Comparison of ENCODE assay signal across 18 cellular contexts in genomic region chr11:3074912-3075589, GRCh38. TPM values are rescaled to one million over a fixed set of nuclear protein-coding genes. Genes with fewer than 3 reads are reported as not detected.
DNase-seq lines count a peak whose midpoint lies in the region; ATAC-seq, FAIRE-seq and TF ChIP-seq lines count a peak whose summit lies in the region.
"Had no signal": no experiment of that assay in that cellular context is flagged by ENCODE, and none has a peak within 500 bp of the region (broad histone marks: within the 10 kb centered on the region; RNA-seq: fewer than 3 reads in every experiment).

No MANE protein-coding gene starts in this region.

- no peak overlapping the region for H2BK15ac ChIP-seq in H1 (ENCODE audit: low read length)

- no peak overlapping the region for H3K23ac ChIP-seq in H1 (ENCODE audit: insufficient read length)

- H3K27me3 Mint-ChIP-seq in endothelial cell (ENCODE audit: unreplicated experiment) = peaks cover 1% of the 10 kb centered on the region

- H3K14ac ChIP-seq in H1 (ENCODE audit: insufficient read length) = no peak overlapping the region

- no peak overlapping the region for H3K4ac ChIP-seq in H1 (replicated peaks; ENCODE audit: insufficient read length, low read depth, low read length)

- H4K8ac ChIP-seq in H1 (ENCODE audit: extremely low read depth, insufficient read depth, low read length) = no peak overlapping the region

- no peak overlapping the region for H2BK5ac ChIP-seq in H1 (ENCODE audit: low read depth, low read length)

- no peaks in the 10 kb centered on the region for H3K36me3 ChIP-seq in H1 (ENCODE audit: control insufficient read depth in 2 of 4, insufficient read depth in 4 of 4, low read length in 3 of 4)
- H3K36me3 ChIP-seq: prostate gland, SJCRH30, suprapubic skin had no signal

- H3K4me3 ChIP-seq in H1 (ENCODE audit: extremely low read depth in 1 of 4, insufficient read depth in 2 of 4, low read depth in 3 of 4, low read length in 4 of 4) = no peak overlapping the region
- H3K4me3 ChIP-seq: GM23248, lung, prostate gland, SJCRH30, suprapubic skin had no signal

- CTCF ChIA-PET in H1 (lab: Charles Lee; ENCODE audit: partially characterized antibody) = interaction anchor here (0.6 to 6.3 kb wide), 6 partner anchors 15 to 265 kb away, joined by 3 to 50 read pairs (median 4); no protein-coding TSS in a partner anchor

- H3K4me3 Mint-ChIP-seq in stimulated activated effector memory CD8-positive, alpha-beta T cell treated with anti-CD3 and anti-CD28 coated beads, Interleukin-12 subunit alpha, Interleukin-12 subunit beta, amount 100 ng/mL, for 72 hours = no peak overlapping the region
- no peak overlapping the region for H3K4me3 Mint-ChIP-seq in endothelial cell (ENCODE audit: unreplicated experiment)
- H3K4me3 Mint-ChIP-seq: activated CD4-positive, alpha-beta T cell treated with anti-CD3 and anti-CD28 coated beads, Interleukin-2, amount 10 ng/mL, durations not matched to agents 24 days and 14 days; naive thymus-derived CD8-positive, alpha-beta T cell had no signal

- no peak for TF ChIP-seq RAD21 in H1 (IDR thresholded peaks at IDR 0.05 in 1 of 2, conservative IDR thresholded peaks at IDR 0.05 in 1 of 2; ENCODE audit: low read depth in 2 of 2, low read length in 2 of 2)

- no peaks in the 10 kb centered on the region for H3K36me3 Mint-ChIP-seq in stimulated activated effector memory CD8-positive, alpha-beta T cell treated with anti-CD3 and anti-CD28 coated beads, Interleukin-12 subunit alpha, Interleukin-12 subunit beta, amount 100 ng/mL, for 72 hours
- H3K36me3 Mint-ChIP-seq in endothelial cell (ENCODE audit: low read depth, unreplicated experiment) = no peaks in the 10 kb centered on the region
- H3K36me3 Mint-ChIP-seq: naive thymus-derived CD8-positive, alpha-beta T cell had no signal

- no peak overlapping the region for H2AK5ac ChIP-seq in H1 (ENCODE audit: low read depth, low read length)

- H4K5ac ChIP-seq in H1 (ENCODE audit: insufficient read length, low read depth, low read length) = no peak overlapping the region

- no peaks in the 10 kb centered on the region for H3K27me3 ChIP-seq in H1 (replicated peaks in 1 of 4; ENCODE audit: control insufficient read depth in 3 of 4, extremely low read depth in 1 of 4, insufficient read depth in 3 of 4, low read length in 3 of 4)
- H3K27me3 ChIP-seq: SJCRH30, suprapubic skin had no signal

- H3K18ac ChIP-seq in H1 (ENCODE audit: extremely low read depth, low read length) = no peak overlapping the region

- FAIRE-seq in H1 (lab: Jason Lieb, UNC) = no peak

- no peaks in the 10 kb centered on the region for H3K79me1 ChIP-seq in H1 (ENCODE audit: low read depth, low read length)

- no peak for TF ChIP-seq CTCF in H1 (IDR thresholded peaks at IDR 0.05; ENCODE audit: control extremely low read depth in 1 of 3, insufficient read depth in 1 of 3, low read depth in 1 of 3, low read length in 3 of 3)
- TF ChIP-seq CTCF in endothelial cell (IDR thresholded peaks at IDR 0.05; ENCODE audit: unreplicated experiment) = no peak

- H3K23me2 ChIP-seq in H1 (ENCODE audit: low read depth, low read length) = no peaks in the 10 kb centered on the region

- no peaks in the 10 kb centered on the region for H3K9me3 ChIP-seq in H1 (ENCODE audit: insufficient read depth in 2 of 2, low read depth in 1 of 2, low read length in 1 of 2)
- H3K9me3 ChIP-seq: prostate gland, SJCRH30, suprapubic skin had no signal

- H3K9me3 Mint-ChIP-seq in stimulated activated effector memory CD8-positive, alpha-beta T cell treated with anti-CD3 and anti-CD28 coated beads, Interleukin-12 subunit alpha, Interleukin-12 subunit beta, amount 100 ng/mL, for 72 hours = no peaks in the 10 kb centered on the region
- H3K9me3 Mint-ChIP-seq in endothelial cell (ENCODE audit: unreplicated experiment) = no peaks in the 10 kb centered on the region
- H3K9me3 Mint-ChIP-seq: activated CD4-positive, alpha-beta T cell treated with anti-CD3 and anti-CD28 coated beads, Interleukin-2, amount 10 ng/mL, durations not matched to agents 24 days and 14 days; naive thymus-derived CD8-positive, alpha-beta T cell had no signal

- no peak overlapping the region for H3K9ac ChIP-seq in H1 (replicated peaks in 1 of 4; ENCODE audit: extremely low read depth in 1 of 4, low read depth in 3 of 4, low read length in 3 of 4)
- H3K9ac ChIP-seq: GM23248 had no signal

- ATAC-seq in stimulated activated effector memory CD8-positive, alpha-beta T cell treated with anti-CD3 and anti-CD28 coated beads, Interleukin-12 subunit alpha, Interleukin-12 subunit beta, amount 100 ng/mL, for 72 hours = no peak
- ATAC-seq: naive thymus-derived CD8-positive, alpha-beta T cell had no signal

- DNase-seq in NCI-H1092 treated with DMSO at 0.1 percent for 48 hours (lab: John Stamatoyannopoulos, UW) (peak; percentile 89), NCI-H2107 treated with DMSO at 0.1 percent for 48 hours (lab: John Stamatoyannopoulos, UW; ENCODE audit: unreplicated experiment) (peak; percentile 10), H1 (ENCODE audit: low read depth in 1 of 2, low spot score in 2 of 2) (no peak), endothelial cell (ENCODE audit: low spot score) (no peak), CD1c-positive myeloid dendritic cell (ENCODE audit: extremely low spot score) (no peak)
- DNase-seq in stimulated activated effector memory CD8-positive, alpha-beta T cell treated with anti-CD3 and anti-CD28 coated beads, Interleukin-12 subunit alpha, Interleukin-12 subunit beta, amount 100 ng/mL, for 72 hours (ENCODE audit: low spot score in 2 of 2) = no peak
- no peak for DNase-seq in activated T-cell treated with anti-CD3 and anti-CD28 coated beads, Interleukin-2, amount 50 U/mL, for 1 hour
- DNase-seq: activated CD4-positive, alpha-beta T cell treated with anti-CD3 and anti-CD28 coated beads, Interleukin-2, amount 10 ng/mL, durations not matched to agents 24 days and 14 days; activated T-cell treated with anti-CD3 and anti-CD28 coated beads for 4 hours; GM23248; Karpas-422; naive thymus-derived CD8-positive, alpha-beta T cell; NCI-H1930; SJCRH30; stimulated activated CD4-positive, alpha-beta T cell treated with anti-CD3 and anti-CD28 coated beads, Interleukin-15, amount 100 ng/mL, for 24 hours had no signal

- H3K4me1 ChIP-seq in H1 (replicated peaks in 1 of 4; ENCODE audit: control insufficient read depth in 3 of 4, insufficient read depth in 4 of 4, low read length in 3 of 4) = no peaks in the 10 kb centered on the region
- H3K4me1 ChIP-seq: prostate gland, SJCRH30, suprapubic skin had no signal

- no peak overlapping the region for H3K4me2 ChIP-seq in H1 (ENCODE audit: insufficient read depth in 1 of 2, low read depth in 2 of 2, low read length in 2 of 2)

- TF ChIP-seq POLR2A in H1 (IDR thresholded peaks at IDR 0.05; ENCODE audit: control extremely low read depth in 1 of 2, low read depth in 2 of 2, low read length in 2 of 2) = no peak

- no peaks in the 10 kb centered on the region for H4K20me1 ChIP-seq in H1 (replicated peaks in 1 of 2; ENCODE audit: control insufficient read depth in 1 of 2, insufficient read depth in 2 of 2, low read length in 2 of 2)

- H2BK20ac ChIP-seq in H1 (ENCODE audit: low read length) = no peak overlapping the region

- H2BK12ac ChIP-seq in H1 (ENCODE audit: low read depth, low read length) = 0 out of 2 replicates have a peak overlapping the region, but pooled peaks have one; percentile 50

- H3K27ac Mint-ChIP-seq in stimulated activated effector memory CD8-positive, alpha-beta T cell treated with anti-CD3 and anti-CD28 coated beads, Interleukin-12 subunit alpha, Interleukin-12 subunit beta, amount 100 ng/mL, for 72 hours = peak overlapping the region; percentile 40
- H3K27ac Mint-ChIP-seq in endothelial cell (ENCODE audit: unreplicated experiment) = no peak overlapping the region
- H3K27ac Mint-ChIP-seq: activated CD4-positive, alpha-beta T cell treated with anti-CD3 and anti-CD28 coated beads, Interleukin-2, amount 10 ng/mL, durations not matched to agents 24 days and 14 days had no signal

- WGBS in H1 (ENCODE audit: extremely low coverage in 1 of 2, insufficient coverage in 1 of 2, insufficient read length in 1 of 2, insufficient replicate concordance in 2 of 2, low coverage in 1 of 2, low lambda C conversion rate in 2 of 2, missing lambda C conversion rate in 1 of 2), 2 experiments = 86% methylated on average over 8 of the region's 8 CpGs; no CpG with 5 or more reads in 1 of the 2 experiments

- no peaks in the 10 kb centered on the region for H3K4me1 Mint-ChIP-seq in stimulated activated effector memory CD8-positive, alpha-beta T cell treated with anti-CD3 and anti-CD28 coated beads, Interleukin-12 subunit alpha, Interleukin-12 subunit beta, amount 100 ng/mL, for 72 hours
- peaks cover 5% of the 10 kb centered on the region for H3K4me1 Mint-ChIP-seq in endothelial cell (ENCODE audit: unreplicated experiment)
- H3K4me1 Mint-ChIP-seq: activated CD4-positive, alpha-beta T cell treated with anti-CD3 and anti-CD28 coated beads, Interleukin-2, amount 10 ng/mL, durations not matched to agents 24 days and 14 days; naive thymus-derived CD8-positive, alpha-beta T cell had no signal

- no peak for TF ChIP-seq EP300 in H1 (IDR thresholded peaks at IDR 0.05; ENCODE audit: borderline replicate concordance in 1 of 2, low read depth in 2 of 2, low read length in 2 of 2)

- H3K27ac ChIP-seq in H1 (ENCODE audit: low read depth, low read length) = no peak overlapping the region
- H3K27ac ChIP-seq: GM23248, prostate gland, SJCRH30, suprapubic skin had no signal

- no peaks in the 10 kb centered on the region for H3K79me2 ChIP-seq in H1 (ENCODE audit: control insufficient read depth in 1 of 2, insufficient read depth in 2 of 2, low read length in 2 of 2)

- no peak overlapping the region for H3K56ac ChIP-seq in H1 (replicated peaks; ENCODE audit: insufficient read length, low read depth, low read length)

- no peak overlapping the region for H4K91ac ChIP-seq in H1 (replicated peaks; ENCODE audit: insufficient read length, low read length)

- POLR2A ChIA-PET in H1 (lab: Charles Lee; ENCODE audit: partially characterized antibody) = interaction anchor here (0.8 to 1.2 kb wide), 3 partner anchors 18 to 44 kb away, joined by 3 to 4 read pairs (median 3); partner anchors contain the start of gene CARS1

- no peak overlapping the region for H2AFZ ChIP-seq in H1 (ENCODE audit: low read length)
- H2AFZ ChIP-seq: GM23248 had no signal

- H2BK120ac ChIP-seq in H1 (replicated peaks; ENCODE audit: low read depth, low read length) = no peak overlapping the region

TF ChIP-seq in H1, 55 proteins besides CTCF, POLR2A, EP300 and RAD21 (continues in another document):
- TF ChIP-seq BRCA1 (IDR thresholded peaks at IDR 0.05; ENCODE audit: low read depth, low read length) = no peak

RNA-seq across cellular contexts. Expression of gene CARS1, which starts 17.8 kb away (rescaled TPM):
- total RNA-seq in H1 (2021; fragmentation: NEBNext Ultra II Directional; extraction: Animal tissue kit (Norgen Biotek cat#: 25700)) = 89.4 and 100 TPM in 2 replicates
- 44.1 and 52.2 TPM in 2 replicates for polyA plus RNA-seq in H1 (2011; rRNA removed)
- polyA plus RNA-seq in H1 (2011; cell fraction: cytosol; rRNA removed) = 80.1 TPM
- 153 TPM for polyA plus RNA-seq in H1 (2011; cell fraction: nucleus; rRNA removed)
- polyA plus RNA-seq in H1 (2012, experiment 1 of 2) = 66.9 to 85.6 TPM (median 81.2 TPM) in 4 replicates
- polyA plus RNA-seq in H1 (2012, experiment 2 of 2) = 40.9 TPM
- polyA plus RNA-seq in H1 (2013, experiment 1 of 2) = 50.9 TPM
- polyA plus RNA-seq in H1 (2013, experiment 2 of 2) = 47.6 TPM
- 61.8 and 68.1 TPM in 2 replicates for polyA minus RNA-seq in H1 (2011; rRNA and poly(A)+ RNA removed)
- 33.2 TPM for polyA minus RNA-seq in H1 (2011; cell fraction: cytosol; rRNA and poly(A)+ RNA removed)
- polyA minus RNA-seq in H1 (2011; cell fraction: nucleus; rRNA and poly(A)+ RNA removed) = 83.4 TPM
- 47.6 TPM for total RNA-seq in endothelial cell (ENCODE audit: unreplicated experiment)

Comparison
In these comparisons a context has a peak if more than half of its experiments do, and no peak if none do; other contexts are left out.
1. DNase-seq: peak in NCI-H1092 treated with DMSO at 0.1 percent for 48 hours (single experiment) and NCI-H2107 treated with DMSO at 0.1 percent for 48 hours (single experiment); none in H1 (0 of 2), stimulated activated effector memory CD8-positive, alpha-beta T cell treated with anti-CD3 and anti-CD28 coated beads, Interleukin-12 subunit alpha, Interleukin-12 subunit beta, amount 100 ng/mL, for 72 hours (0 of 2), endothelial cell (single experiment), activated T-cell treated with anti-CD3 and anti-CD28 coated beads, Interleukin-2, amount 50 U/mL, for 1 hour (single experiment) and CD1c-positive myeloid dendritic cell (single experiment).